ENCODE assay signal across 9 cellular contexts in the genomic region with DNA sequence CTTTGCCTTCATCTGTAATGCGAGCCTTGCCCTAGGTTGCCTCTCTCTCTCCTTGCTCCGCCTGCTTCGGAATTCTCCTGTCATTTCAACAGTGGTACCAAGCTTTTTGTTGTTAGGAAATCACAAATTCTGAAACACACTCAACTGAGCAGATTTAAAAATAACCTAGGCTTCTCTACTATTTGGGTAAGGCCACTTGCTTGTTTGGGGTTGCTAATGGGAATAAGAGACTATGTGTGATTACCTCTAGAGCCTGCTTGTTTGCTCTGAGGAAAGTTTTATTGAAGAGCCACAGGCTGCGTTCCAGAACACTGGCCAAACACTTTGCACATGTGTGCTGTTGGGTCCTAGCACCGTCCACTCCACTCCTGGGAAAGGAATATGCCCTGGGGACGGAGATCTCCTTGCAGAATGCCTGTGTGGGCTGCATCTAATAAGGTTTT.
DNase-seq lines count a peak whose midpoint lies in the region; TF ChIP-seq lines count a peak whose summit lies in the region.
"Had no signal": no experiment of that assay in that cellular context is flagged by ENCODE, and none has a peak within 500 bp of the region (broad histone marks: within the 10 kb centered on the region; RNA-seq: fewer than 3 reads in every experiment).

No MANE protein-coding gene starts in this region.

- DNase-seq in HuH-7 (ENCODE audit: low spot score) (peak; percentile 34), MM.1S (no peak), NCI-H1092 treated with DMSO at 0.1 percent for 48 hours (lab: John Stamatoyannopoulos, UW) (no peak), medulla oblongata (ENCODE audit: extremely low spot score) (no peak)
- DNase-seq in central memory CD4-positive, alpha-beta T cell, result no peak
- DNase-seq: OCI-M1 had no signal

- H3K9me3 ChIP-seq in duodenal mucosa (ENCODE audit: control insufficient read depth in 1 of 2, low read length in 2 of 2) (no peaks in the 10 kb centered on the region), mucosa of rectum (ENCODE audit: control insufficient read depth in 2 of 2, low read length in 2 of 2) (no peaks in the 10 kb centered on the region), MM.1S (replicated peaks; ENCODE audit: insufficient read depth, low read length) (no peaks in the 10 kb centered on the region)

- no peaks in the 10 kb centered on the region for H3K9me2 ChIP-seq in MM.1S (replicated peaks; ENCODE audit: insufficient read depth, low read length)

- no peaks in the 10 kb centered on the region for H3F3A ChIP-seq in MM.1S (ENCODE audit: insufficient read depth, low read length)

- TF ChIP-seq CTCF in 22Rv1 (IDR thresholded peaks at IDR 0.05) (no peak), MM.1S (IDR thresholded peaks at IDR 0.05; ENCODE audit: low read length) (no peak)

- no peak overlapping the region for H2AFZ ChIP-seq in MM.1S (ENCODE audit: low read length)

- H3K9ac ChIP-seq in duodenal mucosa (ENCODE audit: low read depth in 1 of 2, low read length in 2 of 2) (no peak overlapping the region), mucosa of rectum (ENCODE audit: low read depth in 1 of 2, low read length in 2 of 2) (peak overlapping the region in 1 of 2 donors; percentile 50), MM.1S (ENCODE audit: low read length) (no peak overlapping the region)

- H4K20me1 ChIP-seq in MM.1S (ENCODE audit: insufficient read depth, low read length), result no peaks in the 10 kb centered on the region

- H3K4me2 ChIP-seq in MM.1S (ENCODE audit: low read depth, low read length), result no peak overlapping the region

- H3K27ac ChIP-seq in 22Rv1 (peak overlapping the region; percentile 90), duodenal mucosa (ENCODE audit: low read depth, low read length) (peak overlapping the region; percentile 87), mucosa of rectum (ENCODE audit: low read depth in 2 of 2, low read length in 2 of 2) (peak overlapping the region; percentile 93 to 94), MM.1S (ENCODE audit: low read length) (no peak overlapping the region)

- H3K4me3 ChIP-seq in duodenal mucosa (ENCODE audit: low read depth in 1 of 2, low read length in 2 of 2), result no peak overlapping the region
- no peak overlapping the region for H3K4me3 ChIP-seq in mucosa of rectum (ENCODE audit: low read length in 2 of 2)
- no peak overlapping the region for H3K4me3 ChIP-seq in MM.1S (ENCODE audit: low read length)

- no peaks in the 10 kb centered on the region for H3K79me2 ChIP-seq in MM.1S (ENCODE audit: low read length)

- H3K27me3 ChIP-seq in duodenal mucosa (ENCODE audit: control insufficient read depth in 1 of 2, insufficient read depth in 2 of 2, low read length in 2 of 2), result no peaks in the 10 kb centered on the region
- no peaks in the 10 kb centered on the region for H3K27me3 ChIP-seq in mucosa of rectum (ENCODE audit: control insufficient read depth in 2 of 2, insufficient read depth in 2 of 2, low read length in 2 of 2)
- H3K27me3 ChIP-seq in MM.1S (replicated peaks; ENCODE audit: insufficient read depth, low read length), result no peaks in the 10 kb centered on the region

- H3K36me3 ChIP-seq in duodenal mucosa (ENCODE audit: control insufficient read depth in 1 of 2, insufficient read depth in 2 of 2, low read length in 2 of 2) (no peaks in the 10 kb centered on the region), mucosa of rectum (ENCODE audit: control insufficient read depth in 2 of 2, insufficient read depth in 2 of 2, low read length in 2 of 2) (no peaks in the 10 kb centered on the region), MM.1S (replicated peaks; ENCODE audit: insufficient read depth, low read length) (no peaks in the 10 kb centered on the region)

- H3K4me1 ChIP-seq in duodenal mucosa (ENCODE audit: control insufficient read depth in 1 of 2, insufficient read depth in 2 of 2, low read length in 2 of 2) (peaks cover 28 to 36% of the 10 kb centered on the region in 2 donors), mucosa of rectum (ENCODE audit: control insufficient read depth in 2 of 2, insufficient read depth in 2 of 2, low read length in 2 of 2) (peaks cover 31 to 38% of the 10 kb centered on the region in 2 donors), MM.1S (ENCODE audit: low read length) (peaks cover 16% of the 10 kb centered on the region)
